1 cellular context compared by ENCODE assay signal in genomic region chr21:44878053-44878982, GRCh38.
TF ChIP-seq lines count a peak whose summit lies in the region.

No MANE protein-coding gene starts in this region.

TF ChIP-seq in HepG2, 621 proteins besides CTCF, POLR2A, EP300 and RAD21 (continued from another document and continues in another):
- TF ChIP-seq FOXP4 (CRISPR knock-in tag; IDR thresholded peaks at IDR 0.05) (no peak; the same call in 1 of the 2 replicates), ZNF34 (CRISPR knock-in tag; IDR thresholded peaks at IDR 0.05; ENCODE audit: borderline replicate concordance) (no peak), TEAD3 (CRISPR knock-in tag; optimal IDR thresholded peaks at IDR 0.05; ENCODE audit: borderline replicate concordance) (peak; percentile 99), ZNF570 (CRISPR knock-in tag; IDR thresholded peaks at IDR 0.05; ENCODE audit: borderline replicate concordance) (no peak), ZNF597 (CRISPR knock-in tag; IDR thresholded peaks at IDR 0.05) (no peak), ZNF275 (CRISPR knock-in tag; IDR thresholded peaks at IDR 0.05; ENCODE audit: borderline replicate concordance) (no peak), JUND (CRISPR knock-in tag; IDR thresholded peaks at IDR 0.05) (no peak), ZFAT (CRISPR knock-in tag; conservative IDR thresholded peaks at IDR 0.05) (no peak), FOXK2 (IDR thresholded peaks at IDR 0.05) (no peak), JUNB (CRISPR knock-in tag; IDR thresholded peaks at IDR 0.05; ENCODE audit: borderline replicate concordance) (no peak), ZNF878 (CRISPR knock-in tag; IDR thresholded peaks at IDR 0.05) (no peak), CC2D1A (CRISPR knock-in tag; IDR thresholded peaks at IDR 0.05) (no peak), TCF12 (IDR thresholded peaks at IDR 0.05) (no peak), TCF12 (CRISPR knock-in tag; IDR thresholded peaks at IDR 0.05) (no peak; the same call in 1 of the 2 replicates), MAZ (IDR thresholded peaks at IDR 0.05; ENCODE audit: borderline replicate concordance, low read depth, low read length) (no peak), MAZ (CRISPR knock-in tag; IDR thresholded peaks at IDR 0.05; ENCODE audit: low read depth) (no peak), ZNF232 (CRISPR knock-in tag; IDR thresholded peaks at IDR 0.05; ENCODE audit: borderline replicate concordance) (no peak), ZSCAN31 (CRISPR knock-in tag; IDR thresholded peaks at IDR 0.05; ENCODE audit: low read depth) (0 out of 2 replicates have a peak, but pooled peaks have one; percentile 19), ZNF589 (CRISPR knock-in tag; conservative IDR thresholded peaks at IDR 0.05) (no peak; the same call in 1 of the 2 replicates), ZNF75D (CRISPR knock-in tag; IDR thresholded peaks at IDR 0.05; ENCODE audit: borderline replicate concordance) (no peak), ZNF296 (CRISPR knock-in tag; conservative IDR thresholded peaks at IDR 0.05) (no peak), PTBP1 (IDR thresholded peaks at IDR 0.05; ENCODE audit: low read depth, low read length, poor library complexity, severe bottlenecking) (no peak), ZNF264 (CRISPR knock-in tag; IDR thresholded peaks at IDR 0.05) (no peak), ZNF205 (CRISPR knock-in tag; IDR thresholded peaks at IDR 0.05) (no peak), SKI (IDR thresholded peaks at IDR 0.05; ENCODE audit: partially characterized antibody) (peak; percentile 34), SOX5 (CRISPR knock-in tag; IDR thresholded peaks at IDR 0.05; ENCODE audit: borderline replicate concordance) (peak; percentile 95; the same call in 1 of the 2 replicates), NBN (conservative IDR thresholded peaks at IDR 0.05) (no peak), PCBP2 (optimal IDR thresholded peaks at IDR 0.05; ENCODE audit: low read depth, low read length, poor library complexity, severe bottlenecking) (no peak), PHF5A (CRISPR knock-in tag; IDR thresholded peaks at IDR 0.05; ENCODE audit: low read depth, unreplicated experiment) (no peak), FOXC1 (CRISPR knock-in tag; IDR thresholded peaks at IDR 0.05; ENCODE audit: borderline replicate concordance) (0 out of 2 replicates have a peak, but pooled peaks have one; percentile 60), ZNF3 (CRISPR knock-in tag; IDR thresholded peaks at IDR 0.05) (no peak), RFXANK (CRISPR knock-in tag; IDR thresholded peaks at IDR 0.05) (0 out of 2 replicates have a peak, but pooled peaks have one; percentile 65), NAIF1 (CRISPR knock-in tag; IDR thresholded peaks at IDR 0.05; ENCODE audit: borderline replicate concordance) (no peak), CHCHD3 (CRISPR knock-in tag; IDR thresholded peaks at IDR 0.05) (no peak), ZNF510 (CRISPR knock-in tag; IDR thresholded peaks at IDR 0.05; ENCODE audit: low read depth) (no peak), ELF3 (CRISPR knock-in tag; IDR thresholded peaks at IDR 0.05) (peak; percentile 97), MIER2 (CRISPR knock-in tag; IDR thresholded peaks at IDR 0.05) (no peak), BHLHE40 (IDR thresholded peaks at IDR 0.05; ENCODE audit: low read length) (no peak), CREBL2 (CRISPR knock-in tag; IDR thresholded peaks at IDR 0.05; ENCODE audit: borderline replicate concordance) (no peak), ZNF354B (CRISPR knock-in tag; IDR thresholded peaks at IDR 0.05) (no peak), TSC22D2 (CRISPR knock-in tag; IDR thresholded peaks at IDR 0.05; ENCODE audit: borderline replicate concordance) (0 out of 2 replicates have a peak, but pooled peaks have one; percentile 59)
- TF ChIP-seq, protein P1, sequence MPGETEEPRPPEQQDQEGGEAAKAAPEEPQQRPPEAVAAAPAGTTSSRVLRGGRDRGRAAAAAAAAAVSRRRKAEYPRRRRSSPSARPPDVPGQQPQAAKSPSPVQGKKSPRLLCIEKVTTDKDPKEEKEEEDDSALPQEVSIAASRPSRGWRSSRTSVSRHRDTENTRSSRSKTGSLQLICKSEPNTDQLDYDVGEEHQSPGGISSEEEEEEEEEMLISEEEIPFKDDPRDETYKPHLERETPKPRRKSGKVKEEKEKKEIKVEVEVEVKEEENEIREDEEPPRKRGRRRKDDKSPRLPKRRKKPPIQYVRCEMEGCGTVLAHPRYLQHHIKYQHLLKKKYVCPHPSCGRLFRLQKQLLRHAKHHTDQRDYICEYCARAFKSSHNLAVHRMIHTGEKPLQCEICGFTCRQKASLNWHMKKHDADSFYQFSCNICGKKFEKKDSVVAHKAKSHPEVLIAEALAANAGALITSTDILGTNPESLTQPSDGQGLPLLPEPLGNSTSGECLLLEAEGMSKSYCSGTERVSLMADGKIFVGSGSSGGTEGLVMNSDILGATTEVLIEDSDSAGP (CRISPR knock-in tag; IDR thresholded peaks at IDR 0.05; ENCODE audit: borderline replicate concordance) = no peak
- TF ChIP-seq, protein P2, sequence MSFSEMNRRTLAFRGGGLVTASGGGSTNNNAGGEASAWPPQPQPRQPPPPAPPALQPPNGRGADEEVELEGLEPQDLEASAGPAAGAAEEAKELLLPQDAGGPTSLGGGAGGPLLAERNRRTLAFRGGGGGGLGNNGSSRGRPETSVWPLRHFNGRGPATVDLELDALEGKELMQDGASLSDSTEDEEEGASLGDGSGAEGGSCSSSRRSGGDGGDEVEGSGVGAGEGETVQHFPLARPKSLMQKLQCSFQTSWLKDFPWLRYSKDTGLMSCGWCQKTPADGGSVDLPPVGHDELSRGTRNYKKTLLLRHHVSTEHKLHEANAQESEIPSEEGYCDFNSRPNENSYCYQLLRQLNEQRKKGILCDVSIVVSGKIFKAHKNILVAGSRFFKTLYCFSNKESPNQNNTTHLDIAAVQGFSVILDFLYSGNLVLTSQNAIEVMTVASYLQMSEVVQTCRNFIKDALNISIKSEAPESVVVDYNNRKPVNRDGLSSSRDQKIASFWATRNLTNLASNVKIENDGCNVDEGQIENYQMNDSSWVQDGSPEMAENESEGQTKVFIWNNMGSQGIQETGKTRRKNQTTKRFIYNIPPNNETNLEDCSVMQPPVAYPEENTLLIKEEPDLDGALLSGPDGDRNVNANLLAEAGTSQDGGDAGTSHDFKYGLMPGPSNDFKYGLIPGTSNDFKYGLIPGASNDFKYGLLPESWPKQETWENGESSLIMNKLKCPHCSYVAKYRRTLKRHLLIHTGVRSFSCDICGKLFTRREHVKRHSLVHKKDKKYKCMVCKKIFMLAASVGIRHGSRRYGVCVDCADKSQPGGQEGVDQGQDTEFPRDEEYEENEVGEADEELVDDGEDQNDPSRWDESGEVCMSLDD (CRISPR knock-in tag; IDR thresholded peaks at IDR 0.05; ENCODE audit: borderline replicate concordance) = no peak
- TF ChIP-seq, protein P3, sequence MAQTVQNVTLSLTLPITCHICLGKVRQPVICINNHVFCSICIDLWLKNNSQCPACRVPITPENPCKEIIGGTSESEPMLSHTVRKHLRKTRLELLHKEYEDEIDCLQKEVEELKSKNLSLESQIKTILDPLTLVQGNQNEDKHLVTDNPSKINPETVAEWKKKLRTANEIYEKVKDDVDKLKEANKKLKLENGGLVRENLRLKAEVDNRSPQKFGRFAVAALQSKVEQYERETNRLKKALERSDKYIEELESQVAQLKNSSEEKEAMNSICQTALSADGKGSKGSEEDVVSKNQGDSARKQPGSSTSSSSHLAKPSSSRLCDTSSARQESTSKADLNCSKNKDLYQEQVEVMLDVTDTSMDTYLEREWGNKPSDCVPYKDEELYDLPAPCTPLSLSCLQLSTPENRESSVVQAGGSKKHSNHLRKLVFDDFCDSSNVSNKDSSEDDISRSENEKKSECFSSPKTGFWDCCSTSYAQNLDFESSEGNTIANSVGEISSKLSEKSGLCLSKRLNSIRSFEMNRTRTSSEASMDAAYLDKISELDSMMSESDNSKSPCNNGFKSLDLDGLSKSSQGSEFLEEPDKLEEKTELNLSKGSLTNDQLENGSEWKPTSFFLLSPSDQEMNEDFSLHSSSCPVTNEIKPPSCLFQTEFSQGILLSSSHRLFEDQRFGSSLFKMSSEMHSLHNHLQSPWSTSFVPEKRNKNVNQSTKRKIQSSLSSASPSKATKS (CRISPR knock-in tag; IDR thresholded peaks at IDR 0.05) = no peak
- TF ChIP-seq, protein P4, sequence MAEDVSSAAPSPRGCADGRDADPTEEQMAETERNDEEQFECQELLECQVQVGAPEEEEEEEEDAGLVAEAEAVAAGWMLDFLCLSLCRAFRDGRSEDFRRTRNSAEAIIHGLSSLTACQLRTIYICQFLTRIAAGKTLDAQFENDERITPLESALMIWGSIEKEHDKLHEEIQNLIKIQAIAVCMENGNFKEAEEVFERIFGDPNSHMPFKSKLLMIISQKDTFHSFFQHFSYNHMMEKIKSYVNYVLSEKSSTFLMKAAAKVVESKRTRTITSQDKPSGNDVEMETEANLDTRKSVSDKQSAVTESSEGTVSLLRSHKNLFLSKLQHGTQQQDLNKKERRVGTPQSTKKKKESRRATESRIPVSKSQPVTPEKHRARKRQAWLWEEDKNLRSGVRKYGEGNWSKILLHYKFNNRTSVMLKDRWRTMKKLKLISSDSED (CRISPR knock-in tag; IDR thresholded peaks at IDR 0.05) = no peak
- TF ChIP-seq, protein P5, sequence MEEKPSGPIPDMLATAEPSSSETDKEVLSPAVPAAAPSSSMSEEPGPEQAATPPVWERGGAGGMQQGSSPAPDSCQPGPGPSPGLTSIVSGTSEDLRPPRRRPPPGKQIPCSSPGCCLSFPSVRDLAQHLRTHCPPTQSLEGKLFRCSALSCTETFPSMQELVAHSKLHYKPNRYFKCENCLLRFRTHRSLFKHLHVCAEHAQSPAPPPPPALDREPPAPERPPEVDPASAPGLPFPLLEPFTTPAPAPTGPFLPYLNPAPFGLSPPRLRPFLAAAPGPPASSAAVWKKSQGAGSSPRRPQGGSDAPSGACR (CRISPR knock-in tag; IDR thresholded peaks at IDR 0.05) = no peak; the same call in 1 of the 2 replicates
- TF ChIP-seq, protein P6, sequence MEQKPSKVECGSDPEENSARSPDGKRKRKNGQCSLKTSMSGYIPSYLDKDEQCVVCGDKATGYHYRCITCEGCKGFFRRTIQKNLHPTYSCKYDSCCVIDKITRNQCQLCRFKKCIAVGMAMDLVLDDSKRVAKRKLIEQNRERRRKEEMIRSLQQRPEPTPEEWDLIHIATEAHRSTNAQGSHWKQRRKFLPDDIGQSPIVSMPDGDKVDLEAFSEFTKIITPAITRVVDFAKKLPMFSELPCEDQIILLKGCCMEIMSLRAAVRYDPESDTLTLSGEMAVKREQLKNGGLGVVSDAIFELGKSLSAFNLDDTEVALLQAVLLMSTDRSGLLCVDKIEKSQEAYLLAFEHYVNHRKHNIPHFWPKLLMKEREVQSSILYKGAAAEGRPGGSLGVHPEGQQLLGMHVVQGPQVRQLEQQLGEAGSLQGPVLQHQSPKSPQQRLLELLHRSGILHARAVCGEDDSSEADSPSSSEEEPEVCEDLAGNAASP (CRISPR knock-in tag; IDR thresholded peaks at IDR 0.05; ENCODE audit: borderline replicate concordance) = peak; percentile 61; the same call in 1 of the 2 replicates
- TF ChIP-seq, protein P7, sequence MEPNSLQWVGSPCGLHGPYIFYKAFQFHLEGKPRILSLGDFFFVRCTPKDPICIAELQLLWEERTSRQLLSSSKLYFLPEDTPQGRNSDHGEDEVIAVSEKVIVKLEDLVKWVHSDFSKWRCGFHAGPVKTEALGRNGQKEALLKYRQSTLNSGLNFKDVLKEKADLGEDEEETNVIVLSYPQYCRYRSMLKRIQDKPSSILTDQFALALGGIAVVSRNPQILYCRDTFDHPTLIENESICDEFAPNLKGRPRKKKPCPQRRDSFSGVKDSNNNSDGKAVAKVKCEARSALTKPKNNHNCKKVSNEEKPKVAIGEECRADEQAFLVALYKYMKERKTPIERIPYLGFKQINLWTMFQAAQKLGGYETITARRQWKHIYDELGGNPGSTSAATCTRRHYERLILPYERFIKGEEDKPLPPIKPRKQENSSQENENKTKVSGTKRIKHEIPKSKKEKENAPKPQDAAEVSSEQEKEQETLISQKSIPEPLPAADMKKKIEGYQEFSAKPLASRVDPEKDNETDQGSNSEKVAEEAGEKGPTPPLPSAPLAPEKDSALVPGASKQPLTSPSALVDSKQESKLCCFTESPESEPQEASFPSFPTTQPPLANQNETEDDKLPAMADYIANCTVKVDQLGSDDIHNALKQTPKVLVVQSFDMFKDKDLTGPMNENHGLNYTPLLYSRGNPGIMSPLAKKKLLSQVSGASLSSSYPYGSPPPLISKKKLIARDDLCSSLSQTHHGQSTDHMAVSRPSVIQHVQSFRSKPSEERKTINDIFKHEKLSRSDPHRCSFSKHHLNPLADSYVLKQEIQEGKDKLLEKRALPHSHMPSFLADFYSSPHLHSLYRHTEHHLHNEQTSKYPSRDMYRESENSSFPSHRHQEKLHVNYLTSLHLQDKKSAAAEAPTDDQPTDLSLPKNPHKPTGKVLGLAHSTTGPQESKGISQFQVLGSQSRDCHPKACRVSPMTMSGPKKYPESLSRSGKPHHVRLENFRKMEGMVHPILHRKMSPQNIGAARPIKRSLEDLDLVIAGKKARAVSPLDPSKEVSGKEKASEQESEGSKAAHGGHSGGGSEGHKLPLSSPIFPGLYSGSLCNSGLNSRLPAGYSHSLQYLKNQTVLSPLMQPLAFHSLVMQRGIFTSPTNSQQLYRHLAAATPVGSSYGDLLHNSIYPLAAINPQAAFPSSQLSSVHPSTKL (CRISPR knock-in tag; IDR thresholded peaks at IDR 0.05) = peak; percentile 85
